8 cellular contexts compared by ENCODE assay signal in genomic region chr22:36258750-36259619, GRCh38. TPM values are rescaled to one million over a fixed set of nuclear protein-coding genes. Genes with fewer than 3 reads are reported as not detected.
DNase-seq lines count a peak whose midpoint lies in the region; ATAC-seq and TF ChIP-seq lines count a peak whose summit lies in the region.

No MANE protein-coding gene starts in this region.

- peak overlapping the region; percentile 57 for H3K4me2 ChIP-seq in OCI-LY1 (ENCODE audit: low read length)

- H3K9me3 ChIP-seq in OCI-LY1 (ENCODE audit: low read length) (no peaks in the 10 kb centered on the region), esophagus muscularis mucosa (no peaks in the 10 kb centered on the region), tibial artery (no peaks in the 10 kb centered on the region)

- 30% methylated on average over 15 of the region's 16 CpGs for WGBS in esophagus muscularis mucosa

- no peaks in the 10 kb centered on the region for H3K36me3 ChIP-seq in OCI-LY1 (ENCODE audit: insufficient read depth, low read length)
- peaks cover 0 to 42% (median 34%) of the 10 kb centered on the region in 4 donors for H3K36me3 ChIP-seq in esophagus muscularis mucosa
- H3K36me3 ChIP-seq in tibial artery: peaks cover 0 to 14% (median 4%) of the 10 kb centered on the region in 3 donors

- peak overlapping the region; percentile 31 for H3K4me3 ChIP-seq in OCI-LY1 (ENCODE audit: low read depth, low read length, poor library complexity, severe bottlenecking)
- H3K4me3 ChIP-seq in esophagus muscularis mucosa: no peak overlapping the region
- no peak overlapping the region for H3K4me3 ChIP-seq in tibial artery

- no peak for TF ChIP-seq POLR2A in esophagus muscularis mucosa (IDR thresholded peaks at IDR 0.05; ENCODE audit: low read depth)

- H3K27me3 ChIP-seq in OCI-LY1 (ENCODE audit: insufficient read depth, low read length) (no peaks in the 10 kb centered on the region), esophagus muscularis mucosa (no peaks in the 10 kb centered on the region), tibial artery (no peaks in the 10 kb centered on the region)

- no peaks in the 10 kb centered on the region for H4K20me1 ChIP-seq in OCI-LY1 (ENCODE audit: insufficient read depth, low read length)

- H3K4me1 ChIP-seq in OCI-LY1 (ENCODE audit: insufficient read depth, low read length, severe bottlenecking) (peaks cover 41% of the 10 kb centered on the region), esophagus muscularis mucosa (peaks cover 40 to 56% (median 48%) of the 10 kb centered on the region in 4 donors), tibial artery (peaks cover 0 to 13% (median 12%) of the 10 kb centered on the region in 4 donors)

- TF ChIP-seq CTCF in OCI-LY1 (IDR thresholded peaks at IDR 0.05; ENCODE audit: low read length) (no peak), esophagus muscularis mucosa (IDR thresholded peaks at IDR 0.05) (no peak), tibial artery (IDR thresholded peaks at IDR 0.05) (no peak)

- peak overlapping the region; percentile 6; the same call in 1 of the 2 replicates for H2AFZ ChIP-seq in OCI-LY1 (ENCODE audit: low read length)

- ATAC-seq in GM19023 (IDR thresholded peaks at IDR 0.05; ENCODE audit: unreplicated experiment): peak; percentile 62
- ATAC-seq in HG03354 (IDR thresholded peaks at IDR 0.05; ENCODE audit: poor library complexity, severe bottlenecking, unreplicated experiment): no peak

- H3K27ac ChIP-seq in OCI-LY1 (ENCODE audit: low read depth, low read length, poor library complexity, severe bottlenecking): peak overlapping the region; percentile 89
- H3K27ac ChIP-seq in esophagus muscularis mucosa (replicated peaks in 1 of 4): peak overlapping the region; percentile 52 to 68 (median 64)
- H3K27ac ChIP-seq in tibial artery: no peak overlapping the region

- H3F3A ChIP-seq in OCI-LY1 (ENCODE audit: insufficient read depth, low read length): no peaks in the 10 kb centered on the region

- DNase-seq in esophagus muscularis mucosa (ENCODE audit: extremely low spot score) (no peak), posterior vena cava (ENCODE audit: low spot score) (peak; percentile 80), kidney glomerular epithelial cell (lab: John Stamatoyannopoulos, UW) (no peak), tibial artery (no peak), GDM1 (lab: John Stamatoyannopoulos, UW) (no peak)

- H3K9me2 ChIP-seq in OCI-LY1 (ENCODE audit: low read depth, low read length): no peaks in the 10 kb centered on the region

- intact Hi-C loops in esophagus muscularis mucosa (cut with DNase I): loop anchor here (5.0 kb wide), 1 partner anchor 57 kb away; the partner anchor contains the start of gene APOL4
- intact Hi-C loops in posterior vena cava (cut with DNase I): no loop called here
- intact Hi-C loops in tibial artery (cut with DNase I; ENCODE audit: low total_unique reads): loop anchor here (5.0 kb wide), 1 partner anchor 57 kb away; the partner anchor contains the start of gene APOL4

- H3K79me2 ChIP-seq in OCI-LY1 (ENCODE audit: insufficient read depth, low read length): no peaks in the 10 kb centered on the region

- peak overlapping the region; percentile 44; the same call in 1 of the 2 replicates for H3K9ac ChIP-seq in OCI-LY1 (ENCODE audit: low read length)

- TF ChIP-seq EP300 in esophagus muscularis mucosa (IDR thresholded peaks at IDR 0.05): no peak

RNA-seq across cellular contexts. Expression of gene APOL1, which starts 6.1 kb away (rescaled TPM):
- total RNA-seq in esophagus muscularis mucosa (10 to 100 TPM; 19.0 to 48.8 (median 28.0) TPM), posterior vena cava (10 to 100 TPM; 39.9 to 69.3 TPM)

RNA-seq across cellular contexts. Expression of gene APOL2, which starts 19.7 kb away (rescaled TPM):
- total RNA-seq in esophagus muscularis mucosa (10 to 100 TPM; 22.0 to 41.9 (median 34.4) TPM), posterior vena cava (10 to 100 TPM; 50.5 to 54.4 TPM)

RNA-seq across cellular contexts. Expression of gene APOL4, which starts 57.4 kb away (rescaled TPM):
- total RNA-seq in esophagus muscularis mucosa: 10 to 100 TPM in 1 of 4 donors, 1 to 10 TPM in 2, under 1 TPM in 1; 0.19 to 24.7 (median 1.6) TPM
- total RNA-seq in posterior vena cava: 1 to 10 TPM; 7.5 to 9.5 TPM

Comparison
In these comparisons a context has a peak if more than half of its experiments do, and no peak if none do; other contexts are left out.
1. H3K27ac ChIP-seq: peak in OCI-LY1 (single experiment) and esophagus muscularis mucosa (4 of 4); none in tibial artery (0 of 2).
2. intact Hi-C loops: an anchor here in esophagus muscularis mucosa (5.0 kb wide) and tibial artery (5.0 kb wide); none called in posterior vena cava.